Comparison of ENCODE assay signal across 21 cellular contexts in genomic region chr20:44125332-44126127, GRCh38.
"Had no signal": no experiment of that assay in that cellular context is flagged by ENCODE, and none has a peak within 500 bp of the region (broad histone marks: within the 10 kb centered on the region; RNA-seq: fewer than 3 reads in every experiment).

No MANE protein-coding gene starts in this region.

- H3K27ac ChIP-seq: parathyroid adenoma, spleen, thoracic aorta, upper lobe of left lung had no signal

- H3K79me2 ChIP-seq: parathyroid adenoma had no signal

- H3K9me3 Mint-ChIP-seq: activated CD4-positive, alpha-beta T cell treated with anti-CD3 and anti-CD28 coated beads, Interleukin-2, amount 10 ng/mL, durations not matched to agents 24 days and 14 days; activated CD8-positive, alpha-beta T cell treated with anti-CD3 and anti-CD28 coated beads for 36 hours; activated naive CD4-positive, alpha-beta T cell treated with anti-CD3 and anti-CD28 coated beads, Interleukin-2, amount 10 ng/mL, durations not matched to agents 7 days and 5 days; memory B cell; nephron had no signal

- H3K36me3 Mint-ChIP-seq: activated CD8-positive, alpha-beta memory T cell treated with anti-CD3 and anti-CD28 coated beads, Interleukin-2, amount 10 ng/mL, durations not matched to agents 7 days and 5 days; activated naive CD4-positive, alpha-beta T cell treated with anti-CD3 and anti-CD28 coated beads, Interleukin-2, amount 10 ng/mL, durations not matched to agents 7 days and 5 days; memory B cell had no signal

- H3K4me3 ChIP-seq: spleen, thoracic aorta, upper lobe of left lung had no signal

- H3K36me3 ChIP-seq: spleen, upper lobe of left lung had no signal

- H3K4me1 ChIP-seq: parathyroid adenoma, spleen, upper lobe of left lung had no signal

- FAIRE-seq: endothelial cell of umbilical vein had no signal

- H3K4me1 Mint-ChIP-seq: activated CD4-positive, alpha-beta T cell treated with anti-CD3 and anti-CD28 coated beads, Interleukin-2, amount 10 ng/mL, durations not matched to agents 24 days and 14 days; activated CD8-positive, alpha-beta memory T cell treated with anti-CD3 and anti-CD28 coated beads, Interleukin-2, amount 10 ng/mL, durations not matched to agents 7 days and 5 days; activated naive CD4-positive, alpha-beta T cell treated with anti-CD3 and anti-CD28 coated beads, Interleukin-2, amount 10 ng/mL, durations not matched to agents 7 days and 5 days; memory B cell had no signal

- DNase-seq: activated CD4-positive, alpha-beta T cell treated with anti-CD3 and anti-CD28 coated beads, Interleukin-2, amount 10 ng/mL, durations not matched to agents 24 days and 14 days; activated CD8-positive, alpha-beta memory T cell treated with anti-CD3 and anti-CD28 coated beads, Interleukin-2, amount 10 ng/mL, durations not matched to agents 7 days and 5 days; activated CD8-positive, alpha-beta T cell treated with anti-CD3 and anti-CD28 coated beads for 36 hours; activated effector memory CD4-positive, alpha-beta T cell treated with anti-CD3 and anti-CD28 coated beads, Interleukin-2, amount 50 U/mL, for 16 hours; activated naive CD4-positive, alpha-beta T cell treated with anti-CD3 and anti-CD28 coated beads, Interleukin-2, amount 10 ng/mL, durations not matched to agents 7 days and 5 days; activated T-cell treated with anti-CD3 and anti-CD28 coated beads for 4 hours; amygdala; effector memory CD4-positive, alpha-beta T cell; kidney glomerular epithelial cell; spleen; stimulated activated CD4-positive, alpha-beta T cell treated with anti-CD3 and anti-CD28 coated beads, Interleukin-4, amount 100 ng/mL, for 1 hour; stimulated activated naive CD4-positive, alpha-beta T cell; upper lobe of left lung had no signal

- H3K27ac Mint-ChIP-seq: activated CD4-positive, alpha-beta T cell treated with anti-CD3 and anti-CD28 coated beads, Interleukin-2, amount 10 ng/mL, durations not matched to agents 24 days and 14 days; activated CD8-positive, alpha-beta memory T cell treated with anti-CD3 and anti-CD28 coated beads, Interleukin-2, amount 10 ng/mL, durations not matched to agents 7 days and 5 days; activated CD8-positive, alpha-beta T cell treated with anti-CD3 and anti-CD28 coated beads for 36 hours; activated naive CD4-positive, alpha-beta T cell treated with anti-CD3 and anti-CD28 coated beads, Interleukin-2, amount 10 ng/mL, durations not matched to agents 7 days and 5 days; memory B cell; nephron had no signal

- H3K4me3 Mint-ChIP-seq: activated CD4-positive, alpha-beta T cell treated with anti-CD3 and anti-CD28 coated beads, Interleukin-2, amount 10 ng/mL, durations not matched to agents 24 days and 14 days; activated CD8-positive, alpha-beta memory T cell treated with anti-CD3 and anti-CD28 coated beads, Interleukin-2, amount 10 ng/mL, durations not matched to agents 7 days and 5 days; activated CD8-positive, alpha-beta T cell treated with anti-CD3 and anti-CD28 coated beads for 36 hours; activated naive CD4-positive, alpha-beta T cell treated with anti-CD3 and anti-CD28 coated beads, Interleukin-2, amount 10 ng/mL, durations not matched to agents 7 days and 5 days; memory B cell; nephron had no signal

- H3K9ac ChIP-seq: parathyroid adenoma had no signal

- H3K9me3 ChIP-seq: spleen, thoracic aorta, upper lobe of left lung had no signal

- H2AFZ ChIP-seq: parathyroid adenoma had no signal

- ATAC-seq: activated CD4-positive, CD25-positive, alpha-beta regulatory T cell treated with anti-CD3 and anti-CD28 coated beads, Interleukin-2, amount 50 U/mL, for 24 hours; activated CD8-positive, alpha-beta memory T cell treated with anti-CD3 and anti-CD28 coated beads, Interleukin-2, amount 10 ng/mL, durations not matched to agents 7 days and 5 days; activated CD8-positive, alpha-beta T cell treated with anti-CD3 and anti-CD28 coated beads for 36 hours; esophagus mucosa; SK-N-SH treated with all-trans-retinoic acid at 6 μM for 48 hours had no signal

- H3K27me3 ChIP-seq: upper lobe of left lung had no signal
